ENCODE assay signal across 1 cellular context in the genomic region with DNA sequence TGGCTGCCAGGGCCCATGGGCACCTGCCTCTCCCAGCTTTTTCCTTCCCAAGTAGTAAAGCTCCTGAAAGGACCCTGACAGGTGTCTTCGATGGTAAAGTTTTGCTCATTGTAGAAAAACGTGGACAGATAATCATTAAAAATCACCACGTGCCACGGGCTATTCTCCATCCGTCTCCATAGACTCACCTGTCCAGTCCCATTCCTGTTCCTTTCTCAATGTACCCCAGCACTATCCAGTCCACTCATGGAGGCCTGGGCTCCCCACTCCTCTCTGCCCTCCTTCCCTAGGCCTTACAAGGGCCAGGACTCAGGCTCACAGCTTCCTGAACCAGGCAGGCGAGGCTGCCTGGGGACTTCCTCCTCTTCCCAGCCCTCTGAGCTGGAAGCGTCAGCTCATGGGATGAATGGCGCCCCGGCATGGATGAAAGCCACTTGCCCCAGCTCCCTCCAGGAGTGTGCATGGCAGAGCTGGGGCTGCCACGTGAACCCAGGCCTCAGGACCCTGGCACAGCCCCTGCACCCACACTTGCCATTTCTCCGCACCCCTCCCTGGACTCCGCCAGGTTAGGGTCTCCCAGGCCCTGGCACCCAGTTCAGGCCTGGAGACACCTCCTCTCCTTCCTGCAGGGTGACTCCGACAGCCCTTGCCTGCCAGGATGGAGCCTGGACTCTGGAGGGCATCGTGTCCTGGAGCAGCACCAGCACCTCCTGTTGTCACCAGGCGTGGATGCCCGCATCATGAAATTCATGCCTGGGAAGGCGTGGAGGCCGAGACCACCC.
TF ChIP-seq lines count a peak whose summit lies in the region.

No MANE protein-coding gene starts in this region.

TF ChIP-seq in endothelial cell of umbilical vein, 7 proteins besides CTCF, POLR2A, EP300 and RAD21:
- TF ChIP-seq POLR2AphosphoS5 (IDR thresholded peaks at IDR 0.05; ENCODE audit: insufficient read depth, low read depth, low read length) (peak; percentile 28), FOS (IDR thresholded peaks at IDR 0.05; ENCODE audit: borderline replicate concordance, insufficient read depth, low read length) (no peak), GATA2 (IDR thresholded peaks at IDR 0.05; ENCODE audit: insufficient read depth, insufficient read length, low read depth, low read length) (no peak), MYC (IDR thresholded peaks at IDR 0.05; ENCODE audit: low read depth, low read length) (no peak)
